ENCODE assay signal across 7 cellular contexts in genomic region chr2:235595420-235596010, GRCh38.
A peak's percentile ranks its signal among the peaks of the same experiment; 100 is the strongest.
DNase-seq lines count a peak whose midpoint lies in the region; ATAC-seq and TF ChIP-seq lines count a peak whose summit lies in the region.

No MANE protein-coding gene starts in this region.

- peak; percentile 77 for DNase-seq in ELR (ENCODE audit: low read depth)
- peak; percentile 68 for DNase-seq in HuH-7.5 (ENCODE audit: low spot score)
- peak; percentile 18 to 84 (median 74) for DNase-seq in Peyer's patch
- peak; percentile 48 for DNase-seq in iPS DF 6.9 (ENCODE audit: low read depth, low spot score)
- DNase-seq in stimulated activated CD4-positive, alpha-beta T cell treated with anti-CD3 and anti-CD28 coated beads, Interleukin-1b, Interleukin-23, amount 100 ng/mL, for 4 hours (ENCODE audit: low read depth in 2 of 2), result peak; percentile 1 to 15

- no peak for ATAC-seq in HG02759 (IDR thresholded peaks at IDR 0.05; ENCODE audit: unreplicated experiment)

- peaks cover 0 to 6% (median 0%) of the 10 kb centered on the region in 4 donors for H3K4me1 ChIP-seq in Peyer's patch
- no peaks in the 10 kb centered on the region for H3K4me1 ChIP-seq in iPS DF 6.9 (ENCODE audit: control insufficient read depth, insufficient read depth, low read length)

- H3K4me3 Mint-ChIP-seq in brain, result peak overlapping the region in 1 of 5 experiments; percentile 22

- H3K27me3 ChIP-seq in Peyer's patch (no peaks in the 10 kb centered on the region), iPS DF 6.9 (ENCODE audit: control insufficient read depth, insufficient read depth, low read length) (no peaks in the 10 kb centered on the region)

- no peak for TF ChIP-seq POLR2A in Peyer's patch (IDR thresholded peaks at IDR 0.05)

- H3K27me3 Mint-ChIP-seq in brain, result no peaks in the 10 kb centered on the region

- H3K27ac Mint-ChIP-seq in brain, result no peak overlapping the region

- H3K36me3 ChIP-seq in Peyer's patch, result no peaks in the 10 kb centered on the region
- H3K36me3 ChIP-seq in iPS DF 6.9 (ENCODE audit: control insufficient read depth, insufficient read depth, low read length), result no peaks in the 10 kb centered on the region

- H3K27ac ChIP-seq in Peyer's patch (no peak overlapping the region), iPS DF 6.9 (ENCODE audit: low read length) (no peak overlapping the region)

- no CpG with 5 or more reads among the region's 10 CpGs for WGBS in iPS DF 6.9 (ENCODE audit: insufficient coverage, insufficient read length)

- H3K4me3 ChIP-seq in Peyer's patch, result no peak overlapping the region
- H3K4me3 ChIP-seq in iPS DF 6.9 (ENCODE audit: low read length), result no peak overlapping the region

- H3K9me3 ChIP-seq in Peyer's patch, result no peaks in the 10 kb centered on the region
- H3K9me3 ChIP-seq in iPS DF 6.9 (ENCODE audit: control insufficient read depth, insufficient read depth, low read length), result no peaks in the 10 kb centered on the region

- TF ChIP-seq CTCF in Peyer's patch (IDR thresholded peaks at IDR 0.05) (peak; percentile 12 to 89 (median 81)), brain (conservative IDR thresholded peaks at IDR 0.05) (peak; percentile 91 to 94)

- H3K36me3 Mint-ChIP-seq in brain, result peaks cover 9% of the 10 kb centered on the region

- peaks cover 80% of the 10 kb centered on the region for H3K4me1 Mint-ChIP-seq in brain

- H3K9me3 Mint-ChIP-seq in brain, result peaks cover 0 to 3% (median 0%) of the 10 kb centered on the region in 5 experiments

Comparison
In these comparisons a context has a peak if more than half of its experiments do, and no peak if none do; other contexts are left out.
1. DNase-seq: peak in every context shown above with its lines; median percentile 77 in ELR; 74 in Peyer's patch; 68 in HuH-7.5; 48 in iPS DF 6.9; 8 in stimulated activated CD4-positive, alpha-beta T cell treated with anti-CD3 and anti-CD28 coated beads, Interleukin-1b, Interleukin-23, amount 100 ng/mL, for 4 hours.